ENCODE assay signal across 16 cellular contexts in genomic region chr11:2222479-2222878, GRCh38. TPM values are rescaled to one million over a fixed set of nuclear protein-coding genes. Genes with fewer than 3 reads are reported as not detected.
DNase-seq lines count a peak whose midpoint lies in the region; ATAC-seq and TF ChIP-seq lines count a peak whose summit lies in the region.
"Had no signal": no experiment of that assay in that cellular context is flagged by ENCODE, and none has a peak within 500 bp of the region (broad histone marks: within the 10 kb centered on the region; RNA-seq: fewer than 3 reads in every experiment).

No MANE protein-coding gene starts in this region.

- intact Hi-C loops in sciatic nerve (cut with DNase I) (no loop called here), head of caudate nucleus (cut with DNase I) (no loop called here)

- H3K36me3 ChIP-seq in adipocyte (ENCODE audit: control insufficient read depth, insufficient read depth, low read length, severe bottlenecking), result no peaks in the 10 kb centered on the region
- H3K36me3 ChIP-seq: SJCRH30 had no signal

- no peak overlapping the region for H3K9ac ChIP-seq in adipocyte (ENCODE audit: low read length)

- ATAC-seq in sciatic nerve, result peak; percentile 95
- ATAC-seq: PC-3 had no signal

- peaks cover 38% of the 10 kb centered on the region for H3K27me3 ChIP-seq in adipocyte (replicated peaks; ENCODE audit: control insufficient read depth, insufficient read depth, low read length)
- H3K27me3 ChIP-seq: SJCRH30 had no signal

- TF ChIP-seq CTCF in AG10803 (conservative IDR thresholded peaks at IDR 0.05; ENCODE audit: low read length), result no peak
- TF ChIP-seq CTCF in fibroblast of villous mesenchyme (IDR thresholded peaks at IDR 0.05; ENCODE audit: insufficient read depth, low read depth, low read length), result no peak

- peaks cover 33% of the 10 kb centered on the region for H3K9me3 ChIP-seq in adipocyte (ENCODE audit: control insufficient read depth, low read length)
- H3K9me3 ChIP-seq: SJCRH30 had no signal

- DNase-seq in AG10803 (ENCODE audit: low read depth) (peak; percentile 1), adipocyte (ENCODE audit: low read depth) (peak; percentile 3), fibroblast of villous mesenchyme (ENCODE audit: low read depth) (peak; percentile 25), sciatic nerve (ENCODE audit: low spot score) (no peak), LoVo (ENCODE audit: low spot score) (no peak), head of caudate nucleus (no peak), NCI-H1417 (lab: John Stamatoyannopoulos, UW) (no peak)
- DNase-seq: KG1, NCI-H1417 treated with DMSO at 0.1 percent for 48 hours, NCI-H1930, NCI-H345, NCI-H526, PC-3, SJCRH30 had no signal

- H3K4me1 ChIP-seq in adipocyte (ENCODE audit: control insufficient read depth, insufficient read depth, low read length), result no peaks in the 10 kb centered on the region
- H3K4me1 ChIP-seq: SJCRH30 had no signal

- no peak overlapping the region for H3K4me3 ChIP-seq in AG10803 (ENCODE audit: low read length)
- no peak overlapping the region for H3K4me3 ChIP-seq in adipocyte (ENCODE audit: low read length)
- no peak overlapping the region for H3K4me3 ChIP-seq in fibroblast of villous mesenchyme (ENCODE audit: low read depth, low read length)
- H3K4me3 ChIP-seq: SJCRH30 had no signal

RNA-seq across cellular contexts. Expression of gene ASCL2, which starts 47.9 kb away (rescaled TPM):
- total RNA-seq in fibroblast of villous mesenchyme (not detected in 2 replicates), sciatic nerve (0.80 TPM)
- total RNA-seq: A673, H4, SJCRH30 had no signal

RNA-seq across cellular contexts. Expression of gene TH, which starts 50.9 kb away (rescaled TPM):
- total RNA-seq in fibroblast of villous mesenchyme (not detected in 2 replicates), sciatic nerve (0.36 TPM)
- total RNA-seq: A673, H4, SJCRH30 had no signal

Comparison
In these comparisons a context has a peak if more than half of its experiments do, and no peak if none do; other contexts are left out.
1. DNase-seq: peak in AG10803 (single experiment), adipocyte (single experiment) and fibroblast of villous mesenchyme (single experiment); none in sciatic nerve (single experiment), LoVo (single experiment), head of caudate nucleus (0 of 42) and NCI-H1417 (0 of 3).